Comparison of ENCODE assay signal across 18 cellular contexts in the genomic region with DNA sequence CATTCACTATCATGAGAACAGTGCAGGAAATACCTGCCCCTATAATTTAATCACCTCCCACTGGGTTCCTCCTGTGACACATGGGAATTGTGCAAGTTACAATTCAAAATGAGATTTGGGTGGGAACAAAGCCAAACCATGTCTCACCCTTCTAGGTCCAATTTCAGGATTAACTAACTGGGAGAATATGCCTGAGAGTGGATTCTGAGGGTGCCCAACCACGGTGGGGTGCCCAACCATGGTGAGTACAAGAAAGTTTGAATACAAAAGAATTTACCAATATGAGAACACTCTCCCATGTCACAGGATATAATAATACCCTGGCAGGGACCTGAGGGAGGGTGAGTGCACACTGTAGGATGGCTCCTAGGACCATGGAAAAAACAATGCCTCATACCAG.
DNase-seq lines count a peak whose midpoint lies in the region; ATAC-seq and TF ChIP-seq lines count a peak whose summit lies in the region.
"Had no signal": no experiment of that assay in that cellular context is flagged by ENCODE, and none has a peak within 500 bp of the region (broad histone marks: within the 10 kb centered on the region; RNA-seq: fewer than 3 reads in every experiment).

No MANE protein-coding gene starts in this region.

- H3K27ac ChIP-seq in RWPE2 (ENCODE audit: poor library complexity, severe bottlenecking) = no peak overlapping the region
- H3K27ac ChIP-seq: A549 had no signal

- peak; percentile 98 for TF ChIP-seq EP300 in Ishikawa (IDR thresholded peaks at IDR 0.05; ENCODE audit: borderline replicate concordance)

- no peak for TF ChIP-seq CTCF in RWPE2 (IDR thresholded peaks at IDR 0.05; ENCODE audit: poor library complexity, severe bottlenecking)

- no peaks in the 10 kb centered on the region for H3K36me3 ChIP-seq in RWPE2 (ENCODE audit: low read depth)

- no peaks in the 10 kb centered on the region for H3K9me3 ChIP-seq in RWPE2 (ENCODE audit: severe bottlenecking)
- H3K9me3 ChIP-seq: A549, SK-N-SH had no signal

- ATAC-seq in RWPE2 (ENCODE audit: low read depth) = peak; percentile 72
- ATAC-seq in GM21390 (IDR thresholded peaks at IDR 0.05; ENCODE audit: unreplicated experiment) = no peak
- no peak for ATAC-seq in GM19035 (IDR thresholded peaks at IDR 0.05; ENCODE audit: unreplicated experiment)
- ATAC-seq: A549, Right ventricle myocardium inferior had no signal

- no peak overlapping the region for H3K4me3 ChIP-seq in RWPE2 (ENCODE audit: severe bottlenecking)
- H3K4me3 ChIP-seq: A549 had no signal

- peak; percentile 14 for DNase-seq in COR-L47 (lab: John Stamatoyannopoulos, UW)
- no peak for DNase-seq in RWPE2 (ENCODE audit: low spot score)
- DNase-seq in iris pigment epithelial cell (ENCODE audit: low read depth) = peak; percentile 2
- DNase-seq in AG20443 (ENCODE audit: low spot score) = no peak
- DNase-seq: CD4-positive, CD25-positive, alpha-beta regulatory T cell; DMS79; GOT3; Karpas-422; NCI-H1436; NCI-H2029 treated with DMSO at 0.1 percent for 48 hours; NCI-H524 treated with DMSO at 0.1 percent for 48 hours; OCI-M1; SK-N-SH had no signal

- no peaks in the 10 kb centered on the region for H3K27me3 ChIP-seq in RWPE2 (ENCODE audit: insufficient read depth, poor library complexity, severe bottlenecking)

- no peak for TF ChIP-seq RAD21 in Ishikawa (IDR thresholded peaks at IDR 0.05; ENCODE audit: low read depth)

- H3K4me1 ChIP-seq in RWPE2 (ENCODE audit: insufficient read depth, poor library complexity, severe bottlenecking) = no peaks in the 10 kb centered on the region
- H3K4me1 ChIP-seq: A549 had no signal

TF ChIP-seq in Ishikawa, 13 proteins besides CTCF, POLR2A, EP300 and RAD21:
- TF ChIP-seq MAX (IDR thresholded peaks at IDR 0.05) (peak; percentile 82), TCF12 (IDR thresholded peaks at IDR 0.05; ENCODE audit: low read depth) (peak; percentile 97), CREB1 (IDR thresholded peaks at IDR 0.05; ENCODE audit: low read depth) (no peak), TEAD4 (IDR thresholded peaks at IDR 0.05) (peak; percentile 91), NFIC (IDR thresholded peaks at IDR 0.05) (peak; percentile 99), FOXM1 (IDR thresholded peaks at IDR 0.05; ENCODE audit: borderline replicate concordance, low read depth) (peak; percentile 98), EGR1 (IDR thresholded peaks at IDR 0.05) (no peak), TAF1 (IDR thresholded peaks at IDR 0.05; ENCODE audit: low read depth) (no peak), YY1 (IDR thresholded peaks at IDR 0.05; ENCODE audit: low read depth) (no peak), CEBPB (IDR thresholded peaks at IDR 0.05) (peak; percentile 99), REST (IDR thresholded peaks at IDR 0.05; ENCODE audit: low read depth) (no peak), ZBTB7A (IDR thresholded peaks at IDR 0.05; ENCODE audit: low read depth) (no peak)
- TF ChIP-seq, protein P1, sequence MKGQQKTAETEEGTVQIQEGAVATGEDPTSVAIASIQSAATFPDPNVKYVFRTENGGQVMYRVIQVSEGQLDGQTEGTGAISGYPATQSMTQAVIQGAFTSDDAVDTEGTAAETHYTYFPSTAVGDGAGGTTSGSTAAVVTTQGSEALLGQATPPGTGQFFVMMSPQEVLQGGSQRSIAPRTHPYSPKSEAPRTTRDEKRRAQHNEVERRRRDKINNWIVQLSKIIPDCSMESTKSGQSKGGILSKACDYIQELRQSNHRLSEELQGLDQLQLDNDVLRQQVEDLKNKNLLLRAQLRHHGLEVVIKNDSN (IDR thresholded peaks at IDR 0.05) = peak; percentile 25; the same call in 1 of the 2 replicates
TF ChIP-seq in Ishikawa: peak in this region for 7.

Comparison
In these comparisons a context has a peak if more than half of its experiments do, and no peak if none do; other contexts are left out.
1. DNase-seq: peak in COR-L47 (single experiment) and iris pigment epithelial cell (single experiment); none in RWPE2 (single experiment) and AG20443 (single experiment).